Comparison of ENCODE assay signal across 1 cellular context in the genomic region with DNA sequence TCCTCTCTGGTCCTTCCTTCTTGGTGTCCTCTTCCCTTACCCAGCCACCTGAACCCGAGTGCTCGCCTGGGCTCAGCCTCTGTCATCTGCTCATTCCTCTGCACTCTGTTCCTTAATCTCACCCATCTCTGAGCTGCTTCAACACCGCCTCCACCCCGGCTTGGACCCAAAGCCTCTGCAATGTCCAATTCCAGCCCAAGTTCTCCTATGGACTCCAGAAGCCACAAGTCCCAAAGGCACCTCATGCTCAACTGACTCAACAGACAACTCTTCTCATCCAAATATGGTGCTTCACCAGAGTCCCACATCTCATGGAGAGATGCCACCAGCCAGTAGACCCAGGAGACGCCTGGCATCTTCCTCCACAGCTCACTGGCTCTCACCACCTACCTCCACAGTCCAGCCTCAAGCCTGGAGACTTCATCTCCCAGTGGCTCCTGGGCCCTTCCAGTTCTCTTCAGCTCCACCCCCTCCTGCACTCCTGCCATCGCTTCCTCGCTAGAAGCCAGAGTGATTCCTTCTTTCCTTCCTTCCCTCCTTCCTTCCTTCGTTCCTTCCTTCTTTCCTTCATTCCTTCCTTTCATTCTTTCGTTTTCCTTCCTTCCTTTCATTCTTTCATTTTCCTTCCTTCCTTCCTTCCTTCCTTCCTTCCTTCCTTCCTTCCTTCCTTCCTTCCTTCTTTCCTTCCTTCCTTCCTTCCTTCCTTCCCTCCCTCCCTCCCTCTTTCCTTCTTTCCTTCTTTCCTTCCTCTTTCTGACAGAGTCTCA.
TF ChIP-seq lines count a peak whose summit lies in the region.

No MANE protein-coding gene starts in this region.

TF ChIP-seq in K562, 482 proteins besides CTCF, POLR2A, EP300 and RAD21:
- TF ChIP-seq MAZ (CRISPR knock-in tag; conservative IDR thresholded peaks at IDR 0.05 in 1 of 2, IDR thresholded peaks at IDR 0.05 in 1 of 2) (no peak), ZZZ3 (IDR thresholded peaks at IDR 0.05) (no peak), SIRT6 (IDR thresholded peaks at IDR 0.05; ENCODE audit: low read depth, low read length) (no peak)
- TF ChIP-seq, protein P1, sequence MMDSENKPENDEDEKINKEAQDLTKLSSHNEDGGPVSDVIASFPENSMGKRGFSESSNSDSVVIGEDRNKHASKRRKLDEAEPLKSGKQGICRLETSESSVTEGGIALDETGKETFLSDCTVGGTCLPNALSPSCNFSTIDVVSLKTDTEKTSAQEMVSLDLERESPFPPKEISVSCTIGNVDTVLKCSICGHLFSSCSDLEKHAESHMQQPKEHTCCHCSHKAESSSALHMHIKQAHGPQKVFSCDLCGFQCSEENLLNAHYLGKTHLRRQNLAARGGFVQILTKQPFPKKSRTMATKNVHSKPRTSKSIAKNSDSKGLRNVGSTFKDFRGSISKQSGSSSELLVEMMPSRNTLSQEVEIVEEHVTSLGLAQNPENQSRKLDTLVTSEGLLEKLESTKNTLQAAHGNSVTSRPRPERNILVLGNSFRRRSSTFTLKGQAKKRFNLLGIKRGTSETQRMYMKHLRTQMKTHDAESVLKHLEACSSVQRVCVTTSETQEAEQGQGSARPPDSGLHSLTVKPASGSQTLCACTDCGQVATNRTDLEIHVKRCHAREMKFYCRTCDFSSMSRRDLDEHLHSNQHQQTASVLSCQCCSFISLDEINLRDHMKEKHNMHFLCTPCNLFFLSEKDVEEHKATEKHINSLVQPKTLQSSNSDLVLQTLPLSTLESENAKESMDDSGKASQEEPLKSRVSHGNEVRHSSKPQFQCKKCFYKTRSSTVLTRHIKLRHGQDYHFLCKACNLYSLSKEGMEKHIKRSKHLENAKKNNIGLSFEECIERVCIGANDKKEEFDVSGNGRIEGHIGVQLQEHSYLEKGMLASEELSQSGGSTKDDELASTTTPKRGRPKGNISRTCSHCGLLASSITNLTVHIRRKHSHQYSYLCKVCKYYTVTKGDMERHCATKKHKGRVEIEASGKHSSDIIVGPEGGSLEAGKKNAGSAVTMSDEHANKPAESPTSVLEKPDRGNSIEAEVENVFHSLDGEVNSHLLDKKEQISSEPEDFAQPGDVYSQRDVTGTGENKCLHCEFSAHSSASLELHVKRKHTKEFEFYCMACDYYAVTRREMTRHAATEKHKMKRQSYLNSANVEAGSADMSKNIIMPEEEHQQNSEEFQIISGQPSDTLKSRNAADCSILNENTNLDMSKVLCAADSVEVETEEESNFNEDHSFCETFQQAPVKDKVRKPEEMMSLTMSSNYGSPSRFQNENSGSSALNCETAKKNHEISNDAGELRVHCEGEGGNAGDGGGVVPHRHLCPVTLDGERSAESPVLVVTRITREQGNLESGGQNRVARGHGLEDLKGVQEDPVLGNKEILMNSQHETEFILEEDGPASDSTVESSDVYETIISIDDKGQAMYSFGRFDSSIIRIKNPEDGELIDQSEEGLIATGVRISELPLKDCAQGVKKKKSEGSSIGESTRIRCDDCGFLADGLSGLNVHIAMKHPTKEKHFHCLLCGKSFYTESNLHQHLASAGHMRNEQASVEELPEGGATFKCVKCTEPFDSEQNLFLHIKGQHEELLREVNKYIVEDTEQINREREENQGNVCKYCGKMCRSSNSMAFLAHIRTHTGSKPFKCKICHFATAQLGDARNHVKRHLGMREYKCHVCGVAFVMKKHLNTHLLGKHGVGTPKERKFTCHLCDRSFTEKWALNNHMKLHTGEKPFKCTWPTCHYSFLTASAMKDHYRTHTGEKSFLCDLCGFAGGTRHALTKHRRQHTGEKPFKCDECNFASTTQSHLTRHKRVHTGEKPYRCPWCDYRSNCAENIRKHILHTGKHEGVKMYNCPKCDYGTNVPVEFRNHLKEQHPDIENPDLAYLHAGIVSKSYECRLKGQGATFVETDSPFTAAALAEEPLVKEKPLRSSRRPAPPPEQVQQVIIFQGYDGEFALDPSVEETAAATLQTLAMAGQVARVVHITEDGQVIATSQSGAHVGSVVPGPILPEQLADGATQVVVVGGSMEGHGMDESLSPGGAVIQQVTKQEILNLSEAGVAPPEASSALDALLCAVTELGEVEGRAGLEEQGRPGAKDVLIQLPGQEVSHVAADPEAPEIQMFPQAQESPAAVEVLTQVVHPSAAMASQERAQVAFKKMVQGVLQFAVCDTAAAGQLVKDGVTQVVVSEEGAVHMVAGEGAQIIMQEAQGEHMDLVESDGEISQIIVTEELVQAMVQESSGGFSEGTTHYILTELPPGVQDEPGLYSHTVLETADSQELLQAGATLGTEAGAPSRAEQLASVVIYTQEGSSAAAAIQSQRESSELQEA (IDR thresholded peaks at IDR 0.05; ENCODE audit: low read depth) = no peak
- TF ChIP-seq, protein P2, sequence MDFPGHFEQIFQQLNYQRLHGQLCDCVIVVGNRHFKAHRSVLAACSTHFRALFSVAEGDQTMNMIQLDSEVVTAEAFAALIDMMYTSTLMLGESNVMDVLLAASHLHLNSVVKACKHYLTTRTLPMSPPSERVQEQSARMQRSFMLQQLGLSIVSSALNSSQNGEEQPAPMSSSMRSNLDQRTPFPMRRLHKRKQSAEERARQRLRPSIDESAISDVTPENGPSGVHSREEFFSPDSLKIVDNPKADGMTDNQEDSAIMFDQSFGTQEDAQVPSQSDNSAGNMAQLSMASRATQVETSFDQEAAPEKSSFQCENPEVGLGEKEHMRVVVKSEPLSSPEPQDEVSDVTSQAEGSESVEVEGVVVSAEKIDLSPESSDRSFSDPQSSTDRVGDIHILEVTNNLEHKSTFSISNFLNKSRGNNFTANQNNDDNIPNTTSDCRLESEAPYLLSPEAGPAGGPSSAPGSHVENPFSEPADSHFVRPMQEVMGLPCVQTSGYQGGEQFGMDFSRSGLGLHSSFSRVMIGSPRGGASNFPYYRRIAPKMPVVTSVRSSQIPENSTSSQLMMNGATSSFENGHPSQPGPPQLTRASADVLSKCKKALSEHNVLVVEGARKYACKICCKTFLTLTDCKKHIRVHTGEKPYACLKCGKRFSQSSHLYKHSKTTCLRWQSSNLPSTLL (IDR thresholded peaks at IDR 0.05) = no peak
- TF ChIP-seq, protein P3, sequence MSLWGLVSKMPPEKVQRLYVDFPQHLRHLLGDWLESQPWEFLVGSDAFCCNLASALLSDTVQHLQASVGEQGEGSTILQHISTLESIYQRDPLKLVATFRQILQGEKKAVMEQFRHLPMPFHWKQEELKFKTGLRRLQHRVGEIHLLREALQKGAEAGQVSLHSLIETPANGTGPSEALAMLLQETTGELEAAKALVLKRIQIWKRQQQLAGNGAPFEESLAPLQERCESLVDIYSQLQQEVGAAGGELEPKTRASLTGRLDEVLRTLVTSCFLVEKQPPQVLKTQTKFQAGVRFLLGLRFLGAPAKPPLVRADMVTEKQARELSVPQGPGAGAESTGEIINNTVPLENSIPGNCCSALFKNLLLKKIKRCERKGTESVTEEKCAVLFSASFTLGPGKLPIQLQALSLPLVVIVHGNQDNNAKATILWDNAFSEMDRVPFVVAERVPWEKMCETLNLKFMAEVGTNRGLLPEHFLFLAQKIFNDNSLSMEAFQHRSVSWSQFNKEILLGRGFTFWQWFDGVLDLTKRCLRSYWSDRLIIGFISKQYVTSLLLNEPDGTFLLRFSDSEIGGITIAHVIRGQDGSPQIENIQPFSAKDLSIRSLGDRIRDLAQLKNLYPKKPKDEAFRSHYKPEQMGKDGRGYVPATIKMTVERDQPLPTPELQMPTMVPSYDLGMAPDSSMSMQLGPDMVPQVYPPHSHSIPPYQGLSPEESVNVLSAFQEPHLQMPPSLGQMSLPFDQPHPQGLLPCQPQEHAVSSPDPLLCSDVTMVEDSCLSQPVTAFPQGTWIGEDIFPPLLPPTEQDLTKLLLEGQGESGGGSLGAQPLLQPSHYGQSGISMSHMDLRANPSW (CRISPR knock-in tag; IDR thresholded peaks at IDR 0.05) = no peak
- TF ChIP-seq, protein P4, sequence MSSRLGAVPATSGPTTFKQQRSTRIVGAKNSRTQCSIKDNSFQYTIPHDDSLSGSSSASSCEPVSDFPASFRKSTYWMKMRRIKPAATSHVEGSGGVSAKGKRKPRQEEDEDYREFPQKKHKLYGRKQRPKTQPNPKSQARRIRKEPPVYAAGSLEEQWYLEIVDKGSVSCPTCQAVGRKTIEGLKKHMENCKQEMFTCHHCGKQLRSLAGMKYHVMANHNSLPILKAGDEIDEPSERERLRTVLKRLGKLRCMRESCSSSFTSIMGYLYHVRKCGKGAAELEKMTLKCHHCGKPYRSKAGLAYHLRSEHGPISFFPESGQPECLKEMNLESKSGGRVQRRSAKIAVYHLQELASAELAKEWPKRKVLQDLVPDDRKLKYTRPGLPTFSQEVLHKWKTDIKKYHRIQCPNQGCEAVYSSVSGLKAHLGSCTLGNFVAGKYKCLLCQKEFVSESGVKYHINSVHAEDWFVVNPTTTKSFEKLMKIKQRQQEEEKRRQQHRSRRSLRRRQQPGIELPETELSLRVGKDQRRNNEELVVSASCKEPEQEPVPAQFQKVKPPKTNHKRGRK (tag; IDR thresholded peaks at IDR 0.05) = 0 out of 2 replicates have a peak, but pooled peaks have one; percentile 48
